Comparison of ENCODE assay signal across 21 cellular contexts in the genomic region with DNA sequence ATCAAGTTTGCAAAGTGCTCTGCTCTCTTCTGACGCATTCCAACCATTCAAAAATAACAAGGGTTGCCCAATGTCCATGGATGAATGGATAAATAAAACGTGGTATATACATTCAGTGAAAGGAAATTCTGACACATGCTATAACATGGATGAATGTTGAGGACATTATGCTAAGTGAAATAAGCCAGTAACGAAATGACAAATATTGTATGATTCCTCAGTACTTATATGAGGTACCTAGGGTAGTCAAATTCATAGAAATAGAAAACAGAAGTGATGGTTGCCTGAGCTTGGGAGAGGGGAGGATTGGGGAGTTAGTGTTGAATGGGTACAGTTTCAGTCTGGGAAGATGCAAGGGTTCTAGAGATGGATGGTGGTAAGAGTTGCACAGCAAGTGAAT. TPM values are rescaled to one million over a fixed set of nuclear protein-coding genes. Genes with fewer than 3 reads are reported as not detected.
DNase-seq lines count a peak whose midpoint lies in the region; TF ChIP-seq lines count a peak whose summit lies in the region.
"Had no signal": no experiment of that assay in that cellular context is flagged by ENCODE, and none has a peak within 500 bp of the region (broad histone marks: within the 10 kb centered on the region; RNA-seq: fewer than 3 reads in every experiment).

No MANE protein-coding gene starts in this region.

- peaks cover 35 to 70% of the 10 kb centered on the region in 2 donors for H3K4me1 ChIP-seq in thyroid gland
- H3K4me1 ChIP-seq in Caco-2 = no peaks in the 10 kb centered on the region

- H3K9me3 ChIP-seq in thyroid gland (no peaks in the 10 kb centered on the region), Caco-2 (no peaks in the 10 kb centered on the region)
- H3K9me3 ChIP-seq: upper lobe of right lung had no signal

- H3K36me3 ChIP-seq in thyroid gland (peaks cover under 1 to 6% of the 10 kb centered on the region in 2 donors), Caco-2 (ENCODE audit: control insufficient read depth, insufficient read depth, low read length) (no peaks in the 10 kb centered on the region)

- 53 to 59% methylated on average over 3 of the region's 3 CpGs for WGBS in thyroid gland, 2 donors

- TF ChIP-seq CTCF in glutamatergic neuron (IDR thresholded peaks at IDR 0.05; ENCODE audit: partially characterized antibody, unreplicated experiment) (no peak), thyroid gland (IDR thresholded peaks at IDR 0.05) (no peak), MCF 10A (IDR thresholded peaks at IDR 0.05; ENCODE audit: unreplicated experiment) (no peak), Caco-2 (IDR thresholded peaks at IDR 0.05; ENCODE audit: insufficient read depth in 1 of 2, low read depth in 1 of 2, low read length in 1 of 2, severe bottlenecking in 1 of 2, unreplicated experiment in 1 of 2) (no peak)

- no peak overlapping the region for H3K4me3 ChIP-seq in thyroid gland (replicated peaks in 1 of 3)
- H3K4me3 ChIP-seq in Caco-2 (ENCODE audit: low read depth, low read length) = no peak overlapping the region
- H3K4me3 ChIP-seq: upper lobe of right lung had no signal

- peak overlapping the region; percentile 69 to 74 (median 71) for H3K27ac ChIP-seq in thyroid gland
- H3K27ac ChIP-seq: upper lobe of right lung had no signal

- H3K9me3 Mint-ChIP-seq in activated T-cell treated with anti-CD3 and anti-CD28 coated beads, Interleukin-2, amount 50 U/mL, for 24 hours = no peaks in the 10 kb centered on the region
- no peaks in the 10 kb centered on the region for H3K9me3 Mint-ChIP-seq in activated CD4-positive, alpha-beta memory T cell treated with anti-CD3 and anti-CD28 coated beads for 36 hours
- H3K9me3 Mint-ChIP-seq in glutamatergic neuron (ENCODE audit: unreplicated experiment) = peaks cover 10% of the 10 kb centered on the region
- H3K9me3 Mint-ChIP-seq in MCF 10A (ENCODE audit: unreplicated experiment) = peaks cover 6% of the 10 kb centered on the region
- peaks cover 17% of the 10 kb centered on the region for H3K9me3 Mint-ChIP-seq in Caco-2 (ENCODE audit: unreplicated experiment)
- H3K9me3 Mint-ChIP-seq: endodermal cell; HFFc6; nephron; T-helper 2 cell treated with Interferon-gamma antibody and Interleukin-4, amounts not matched to agents 5 μg/mL and 100 μg/mL, for 36 hours; WTC11 had no signal

- CTCF ChIA-PET in activated CD4-positive, alpha-beta memory T cell treated with anti-CD3 and anti-CD28 coated beads for 36 hours (lab: Charles Lee) = interaction anchor here (0.6 to 3.1 kb wide), 7 partner anchors 11 to 63 kb away, joined by 3 to 19 read pairs (median 8); partner anchors contain the start of gene SH3BP5
- CTCF ChIA-PET in MCF 10A (lab: Yijun Ruan, JAX) = no interaction called here
- CTCF ChIA-PET in Caco-2 (lab: Charles Lee) = no interaction called here

- peaks cover 36% of the 10 kb centered on the region for H3K36me3 Mint-ChIP-seq in activated T-cell treated with anti-CD3 and anti-CD28 coated beads, Interleukin-2, amount 50 U/mL, for 24 hours (ENCODE audit: low read depth)
- peaks cover 38% of the 10 kb centered on the region for H3K36me3 Mint-ChIP-seq in activated CD4-positive, alpha-beta memory T cell treated with anti-CD3 and anti-CD28 coated beads for 36 hours
- H3K36me3 Mint-ChIP-seq in glutamatergic neuron (ENCODE audit: unreplicated experiment) (no peaks in the 10 kb centered on the region), MCF 10A (ENCODE audit: insufficient read depth, unreplicated experiment) (no peaks in the 10 kb centered on the region), Caco-2 (ENCODE audit: insufficient read depth, unreplicated experiment) (peaks cover 44% of the 10 kb centered on the region)
- H3K36me3 Mint-ChIP-seq: WTC11 had no signal

- no peak for DNase-seq in activated T-cell treated with anti-CD3 and anti-CD28 coated beads, Interleukin-2, amount 50 U/mL, for 24 hours
- no peak for DNase-seq in activated T-cell treated with anti-CD3 and anti-CD28 coated beads, Interleukin-2, amount 50 U/mL, for 1 hour
- DNase-seq in activated CD4-positive, alpha-beta memory T cell treated with anti-CD3 and anti-CD28 coated beads for 36 hours = no peak
- DNase-seq in glutamatergic neuron (no peak), thyroid gland (no peak), MCF 10A (ENCODE audit: unreplicated experiment) (no peak), Caco-2 (no peak), NCI-H2081 treated with DMSO at 0.1 percent for 48 hours (lab: John Stamatoyannopoulos, UW) (no peak)
- DNase-seq: activated naive CD4-positive, alpha-beta T cell; DMS153; endodermal cell; HFFc6; left colon; NCI-H1105 treated with DMSO at 0.1 percent for 48 hours; NCI-H510A; posterior cingulate gyrus; stimulated activated naive CD4-positive, alpha-beta T cell; upper lobe of right lung had no signal

- no peaks in the 10 kb centered on the region for H3K27me3 Mint-ChIP-seq in activated T-cell treated with anti-CD3 and anti-CD28 coated beads, Interleukin-2, amount 50 U/mL, for 24 hours
- H3K27me3 Mint-ChIP-seq in activated CD4-positive, alpha-beta memory T cell treated with anti-CD3 and anti-CD28 coated beads for 36 hours = no peaks in the 10 kb centered on the region
- H3K27me3 Mint-ChIP-seq in glutamatergic neuron (ENCODE audit: unreplicated experiment) (peaks cover 11% of the 10 kb centered on the region), MCF 10A (ENCODE audit: insufficient read depth, unreplicated experiment) (no peaks in the 10 kb centered on the region), Caco-2 (ENCODE audit: insufficient read depth, unreplicated experiment) (no peaks in the 10 kb centered on the region)

- BruUV-seq in MCF 10A (replicated peaks; lab: Mats Ljungman, UMichigan) = no TSS peak
- BruUV-seq in Caco-2 (replicated peaks; lab: Mats Ljungman, UMichigan) = no TSS peak

- H3K27me3 ChIP-seq in thyroid gland (no peaks in the 10 kb centered on the region), Caco-2 (replicated peaks; ENCODE audit: control insufficient read depth, insufficient read depth, low read length) (no peaks in the 10 kb centered on the region)
- H3K27me3 ChIP-seq: upper lobe of right lung had no signal

- intact Hi-C loops in activated CD4-positive, alpha-beta memory T cell treated with anti-CD3 and anti-CD28 coated beads for 36 hours (cut with micrococcal nuclease) = loop anchor here (1.0 to 2.0 kb wide), 3 partner anchors 12 to 63 kb away; no protein-coding TSS in a partner anchor
- intact Hi-C loops in thyroid gland (cut with DNase I) = no loop called here
- intact Hi-C loops in MCF 10A (cut with micrococcal nuclease) = no loop called here
- intact Hi-C loops in Caco-2 (cut with micrococcal nuclease; ENCODE audit: unreplicated experiment) = no loop called here

- H3K4me3 Mint-ChIP-seq in activated T-cell treated with anti-CD3 and anti-CD28 coated beads, Interleukin-2, amount 50 U/mL, for 24 hours = no peak overlapping the region
- H3K4me3 Mint-ChIP-seq in activated CD4-positive, alpha-beta memory T cell treated with anti-CD3 and anti-CD28 coated beads for 36 hours = no peak overlapping the region
- H3K4me3 Mint-ChIP-seq in glutamatergic neuron (ENCODE audit: unreplicated experiment) (peak overlapping the region; percentile 41), MCF 10A (ENCODE audit: unreplicated experiment) (no peak overlapping the region), Caco-2 (ENCODE audit: unreplicated experiment) (no peak overlapping the region)
- H3K4me3 Mint-ChIP-seq: endodermal cell; HFFc6; nephron; T-helper 2 cell treated with Interferon-gamma antibody and Interleukin-4, amounts not matched to agents 5 μg/mL and 100 μg/mL, for 36 hours; WTC11 had no signal

- H3K27ac Mint-ChIP-seq in activated T-cell treated with anti-CD3 and anti-CD28 coated beads, Interleukin-2, amount 50 U/mL, for 24 hours = peak overlapping the region; percentile 84
- peak overlapping the region; percentile 74 for H3K27ac Mint-ChIP-seq in activated CD4-positive, alpha-beta memory T cell treated with anti-CD3 and anti-CD28 coated beads for 36 hours
- H3K27ac Mint-ChIP-seq in glutamatergic neuron (ENCODE audit: unreplicated experiment) (peak overlapping the region; percentile 60), MCF 10A (ENCODE audit: low read depth, unreplicated experiment) (no peak overlapping the region), Caco-2 (ENCODE audit: unreplicated experiment) (no peak overlapping the region)
- H3K27ac Mint-ChIP-seq: endodermal cell; HFFc6; nephron; T-helper 2 cell treated with Interferon-gamma antibody and Interleukin-4, amounts not matched to agents 5 μg/mL and 100 μg/mL, for 36 hours; WTC11 had no signal

- POLR2A ChIA-PET in activated CD4-positive, alpha-beta memory T cell treated with anti-CD3 and anti-CD28 coated beads for 36 hours (lab: Charles Lee) = interaction anchor here (1.2 to 3.2 kb wide), 8 partner anchors 9 to 63 kb away, joined by 3 to 26 read pairs (median 6); no protein-coding TSS in a partner anchor
- POLR2A ChIA-PET in MCF 10A (lab: Yijun Ruan, JAX) (interaction anchor here (2.5 kb wide), 1 partner anchor 11 kb away, joined by 7 read pairs; no protein-coding TSS in a partner anchor), Caco-2 (lab: Charles Lee) (no interaction called here)

- H3K4me1 Mint-ChIP-seq in activated T-cell treated with anti-CD3 and anti-CD28 coated beads, Interleukin-2, amount 50 U/mL, for 24 hours (ENCODE audit: low read depth) = peaks cover 54% of the 10 kb centered on the region
- peaks cover 74% of the 10 kb centered on the region for H3K4me1 Mint-ChIP-seq in activated CD4-positive, alpha-beta memory T cell treated with anti-CD3 and anti-CD28 coated beads for 36 hours (ENCODE audit: low read depth)
- peaks cover 42% of the 10 kb centered on the region for H3K4me1 Mint-ChIP-seq in glutamatergic neuron (ENCODE audit: low read depth, unreplicated experiment)
- H3K4me1 Mint-ChIP-seq in MCF 10A (ENCODE audit: insufficient read depth, unreplicated experiment) = peaks cover 12% of the 10 kb centered on the region
- peaks cover 20% of the 10 kb centered on the region for H3K4me1 Mint-ChIP-seq in Caco-2 (ENCODE audit: low read depth, unreplicated experiment)
- H3K4me1 Mint-ChIP-seq: WTC11 had no signal

- no peak for TF ChIP-seq POLR2A in thyroid gland (IDR thresholded peaks at IDR 0.05)

RNA-seq across cellular contexts. Expression of gene SH3BP5, which starts 33.9 kb away (rescaled TPM):
- 10 to 100 TPM; 33.6 to 37.5 TPM for total RNA-seq in activated CD4-positive, alpha-beta memory T cell treated with anti-CD3 and anti-CD28 coated beads for 36 hours
- total RNA-seq in glutamatergic neuron (ENCODE audit: unreplicated experiment) (25.3 TPM), thyroid gland (10 to 100 TPM; 60.2 to 90.4 (median 82.0) TPM), MCF 10A (2022) (8.4 and 8.8 TPM in 2 replicates), Caco-2 (2022) (20.8 and 26.1 TPM in 2 replicates)

Comparison
In these comparisons a context has a peak if more than half of its experiments do, and no peak if none do; other contexts are left out.
1. H3K27ac Mint-ChIP-seq: peak in activated T-cell treated with anti-CD3 and anti-CD28 coated beads, Interleukin-2, amount 50 U/mL, for 24 hours (single experiment), activated CD4-positive, alpha-beta memory T cell treated with anti-CD3 and anti-CD28 coated beads for 36 hours (single experiment) and glutamatergic neuron (single experiment); none in MCF 10A (single experiment) and Caco-2 (single experiment).